Comparison of ENCODE assay signal across 8 cellular contexts in genomic region chr7:108181073-108181985, GRCh38. TPM values are rescaled to one million over a fixed set of nuclear protein-coding genes. Genes with fewer than 3 reads are reported as not detected.
A peak's percentile ranks its signal among the peaks of the same experiment; 100 is the strongest.
DNase-seq lines count a peak whose midpoint lies in the region; ATAC-seq, FAIRE-seq and TF ChIP-seq lines count a peak whose summit lies in the region.

No MANE protein-coding gene starts in this region.

- H3K27ac ChIP-seq in hepatocyte: no peak overlapping the region
- no peak overlapping the region for H3K27ac ChIP-seq in smooth muscle cell (ENCODE audit: low read depth)

- no peaks in the 10 kb centered on the region for H3K36me3 ChIP-seq in hepatocyte (replicated peaks; ENCODE audit: insufficient read depth, low read depth)
- H3K36me3 ChIP-seq in smooth muscle cell (ENCODE audit: low read depth): no peaks in the 10 kb centered on the region

- H3K9ac ChIP-seq in smooth muscle cell (ENCODE audit: low read depth): no peak overlapping the region

- H3K9me2 ChIP-seq in hepatocyte (replicated peaks; ENCODE audit: insufficient read depth): no peaks in the 10 kb centered on the region

- no peak overlapping the region for H3K4me3 ChIP-seq in hepatocyte
- no peak overlapping the region for H3K4me3 ChIP-seq in smooth muscle cell

- no peaks in the 10 kb centered on the region for H3F3A ChIP-seq in smooth muscle cell (ENCODE audit: low read depth)

- DNase-seq in D721Med (ENCODE audit: insufficient read length, low spot score): no peak
- DNase-seq in HCEC 1CT: peak; percentile 37
- DNase-seq in NCI-H2107 (lab: John Stamatoyannopoulos, UW): peak; percentile 40
- peak; percentile 51 for DNase-seq in amniotic epithelial cell (ENCODE audit: low read depth)
- peak; percentile 68 for DNase-seq in hepatocyte (ENCODE audit: low spot score)
- DNase-seq in smooth muscle cell (lab: John Stamatoyannopoulos, UW; ENCODE audit: unreplicated experiment): no peak

- ATAC-seq in GM21526 (IDR thresholded peaks at IDR 0.05; ENCODE audit: low FRiP score, unreplicated experiment): no peak
- ATAC-seq in HG03139 (IDR thresholded peaks at IDR 0.05; ENCODE audit: unreplicated experiment): no peak

- WGBS in hepatocyte (ENCODE audit: low lambda C conversion rate, missing lambda C conversion rate): 57% methylated on average over 8 of the region's 8 CpGs
- 51% methylated on average over 8 of the region's 8 CpGs for WGBS in smooth muscle cell (ENCODE audit: low lambda C conversion rate)

- no peaks in the 10 kb centered on the region for H3K4me1 ChIP-seq in hepatocyte (ENCODE audit: insufficient read depth)
- peaks cover 5% of the 10 kb centered on the region for H3K4me1 ChIP-seq in smooth muscle cell (ENCODE audit: low read depth)

- no peaks in the 10 kb centered on the region for H3K79me2 ChIP-seq in hepatocyte
- no peaks in the 10 kb centered on the region for H3K79me2 ChIP-seq in smooth muscle cell (ENCODE audit: low read depth)

- H4K20me1 ChIP-seq in hepatocyte (ENCODE audit: insufficient read depth, poor library complexity, severe bottlenecking) (no peaks in the 10 kb centered on the region), smooth muscle cell (ENCODE audit: low read depth) (no peaks in the 10 kb centered on the region)

- H3K9me3 ChIP-seq in hepatocyte (ENCODE audit: low read depth): no peaks in the 10 kb centered on the region
- no peaks in the 10 kb centered on the region for H3K9me3 ChIP-seq in smooth muscle cell (replicated peaks; ENCODE audit: low read depth)

- H2AFZ ChIP-seq in hepatocyte: no peak overlapping the region
- no peak overlapping the region for H2AFZ ChIP-seq in smooth muscle cell (ENCODE audit: low read depth)

- TF ChIP-seq CTCF in D721Med (IDR thresholded peaks at IDR 0.05; ENCODE audit: insufficient read depth, missing control alignments) (peak; percentile 69), hepatocyte (IDR thresholded peaks at IDR 0.05; ENCODE audit: poor library complexity) (peak; percentile 81), smooth muscle cell (IDR thresholded peaks at IDR 0.05; ENCODE audit: borderline replicate concordance, insufficient read depth, poor library complexity, severe bottlenecking) (peak; percentile 80)

- FAIRE-seq in D721Med (lab: Jason Lieb, UNC): peak; percentile 85

- H3K27me3 ChIP-seq in hepatocyte (no peaks in the 10 kb centered on the region), smooth muscle cell (ENCODE audit: low read depth) (no peaks in the 10 kb centered on the region)

- no peak overlapping the region for H3K4me2 ChIP-seq in hepatocyte
- H3K4me2 ChIP-seq in smooth muscle cell: no peak overlapping the region

RNA-seq across cellular contexts. Expression of gene LAMB4, which starts 51.2 kb away (rescaled TPM):
- total RNA-seq in hepatocyte: 1.3 and 1.9 TPM in 2 replicates
- 1.3 and 3.1 TPM in 2 replicates for polyA plus RNA-seq in hepatocyte
- total RNA-seq in smooth muscle cell: 0.13 and 0.67 TPM in 2 replicates
- polyA plus RNA-seq in smooth muscle cell: 0.06 TPM in 1 of 2 replicates, not detected in the other

Comparison
In these comparisons a context has a peak if more than half of its experiments do, and no peak if none do; other contexts are left out.
1. DNase-seq: peak in HCEC 1CT (single experiment), NCI-H2107 (single experiment), amniotic epithelial cell (single experiment) and hepatocyte (single experiment); none in D721Med (single experiment) and smooth muscle cell (single experiment).
2. Peak in every context shown above with its lines, with median percentiles within 50 percentile points of each other: CTCF ChIP-seq.